In genomic region chr18:10508546-10508945, GRCh38 we compare ENCODE assay signal across 18 cellular contexts. TPM values are rescaled to one million over a fixed set of nuclear protein-coding genes. Genes with fewer than 3 reads are reported as not detected.
"Had no signal": no experiment of that assay in that cellular context is flagged by ENCODE, and none has a peak within 500 bp of the region (broad histone marks: within the 10 kb centered on the region; RNA-seq: fewer than 3 reads in every experiment).

No MANE protein-coding gene starts in this region.

- H3K4me1 ChIP-seq: psoas muscle, thyroid gland, uterus had no signal

- H3K27ac ChIP-seq: dorsolateral prefrontal cortex, gastroesophageal sphincter, neutrophil, psoas muscle, skin epidermis, suprapubic skin, thyroid gland, uterus had no signal

- H3K36me3 ChIP-seq: gastroesophageal sphincter, neutrophil, suprapubic skin, thyroid gland, uterus had no signal

- H3K36me3 Mint-ChIP-seq: type B pancreatic cell had no signal

- H3K27me3 ChIP-seq: gastroesophageal sphincter, neutrophil, suprapubic skin, thyroid gland, uterus had no signal

- H3K27me3 Mint-ChIP-seq: type B pancreatic cell had no signal

- H3K4me3 ChIP-seq: dorsolateral prefrontal cortex, gastroesophageal sphincter, mucosa of descending colon, psoas muscle, skin epidermis, suprapubic skin, thyroid gland, uterus had no signal

- H3K9me3 ChIP-seq: suprapubic skin, thyroid gland, uterus had no signal

- H3K9me3 Mint-ChIP-seq: type B pancreatic cell had no signal

- H3K27ac Mint-ChIP-seq: naive thymus-derived CD8-positive, alpha-beta T cell; type B pancreatic cell had no signal

- H3K4me3 Mint-ChIP-seq: naive thymus-derived CD8-positive, alpha-beta T cell; type B pancreatic cell had no signal

- DNase-seq: cortex of kidney; dorsolateral prefrontal cortex; effector CD8-positive, alpha-beta T cell; foreskin fibroblast; glutamatergic neuron; islet precursor cell; mucosa of descending colon; naive thymus-derived CD8-positive, alpha-beta T cell; psoas muscle; retina; stimulated activated naive CD4-positive, alpha-beta T cell treated with Interleukin-2 at 50 U/mL for 16 hours; thyroid gland; uterus had no signal

- H3K4me1 Mint-ChIP-seq: naive thymus-derived CD8-positive, alpha-beta T cell had no signal

RNA-seq across cellular contexts. Expression of gene APCDD1, which starts 54.1 kb away (rescaled TPM):
- total RNA-seq: naive thymus-derived CD8-positive, alpha-beta T cell had no signal
- polyA plus RNA-seq: naive thymus-derived CD8-positive, alpha-beta T cell had no signal
